1 cellular context compared by ENCODE assay signal in the genomic region with DNA sequence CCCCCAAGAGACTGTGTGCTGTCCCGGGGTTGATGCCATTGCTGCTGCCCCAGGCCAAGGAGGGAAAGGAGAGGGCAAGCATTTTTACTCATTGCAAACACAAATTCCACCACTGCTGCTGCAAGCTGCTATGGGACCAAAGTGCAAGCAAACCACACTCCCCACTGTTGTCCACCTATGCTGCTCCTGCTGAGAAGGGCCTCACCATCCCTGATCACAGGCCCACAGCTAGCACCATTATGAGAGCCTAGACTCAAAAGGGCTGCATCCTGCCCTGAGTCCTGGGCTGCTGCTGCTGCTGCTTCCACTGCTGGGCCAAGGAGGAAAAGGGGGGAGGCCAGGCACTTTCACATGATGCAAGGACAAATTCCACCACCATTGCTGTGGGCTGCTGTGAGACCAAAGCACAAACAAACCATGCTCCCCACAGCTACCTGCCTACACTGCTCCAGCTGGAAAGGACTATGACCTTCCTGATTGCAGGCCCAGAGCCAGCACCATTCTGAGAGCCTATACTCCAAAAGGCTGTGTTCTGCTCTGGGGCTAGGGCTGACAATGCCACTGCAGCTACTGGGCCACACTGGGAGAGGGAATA.
TF ChIP-seq lines count a peak whose summit lies in the region.

No MANE protein-coding gene starts in this region.

TF ChIP-seq in HepG2, 621 proteins besides CTCF, POLR2A, EP300 and RAD21 (continued from another document and continues in another):
- TF ChIP-seq NR3C1 (CRISPR knock-in tag; IDR thresholded peaks at IDR 0.05) (no peak), ZSCAN29 (CRISPR knock-in tag; conservative IDR thresholded peaks at IDR 0.05) (no peak), HNRNPK (IDR thresholded peaks at IDR 0.05; ENCODE audit: low read depth, low read length, poor library complexity, severe bottlenecking) (no peak), ZNF776 (CRISPR knock-in tag; IDR thresholded peaks at IDR 0.05) (no peak), ZKSCAN8 (CRISPR knock-in tag; IDR thresholded peaks at IDR 0.05; ENCODE audit: borderline replicate concordance) (no peak), ZNF350 (CRISPR knock-in tag; IDR thresholded peaks at IDR 0.05; ENCODE audit: borderline replicate concordance, low read depth) (no peak), ZNF317 (CRISPR knock-in tag; IDR thresholded peaks at IDR 0.05) (no peak), FOXK2 (IDR thresholded peaks at IDR 0.05) (no peak), SP4 (CRISPR knock-in tag; IDR thresholded peaks at IDR 0.05) (no peak), KDM6A (CRISPR knock-in tag; IDR thresholded peaks at IDR 0.05; ENCODE audit: low read depth) (peak; percentile 38; the same call in 1 of the 2 replicates), SKI (IDR thresholded peaks at IDR 0.05; ENCODE audit: partially characterized antibody) (no peak), HNF4A (CRISPR knock-in tag; IDR thresholded peaks at IDR 0.05) (peak; percentile 75), ZNF878 (CRISPR knock-in tag; IDR thresholded peaks at IDR 0.05) (no peak), CHCHD3 (CRISPR knock-in tag; IDR thresholded peaks at IDR 0.05) (no peak), ZSCAN31 (CRISPR knock-in tag; IDR thresholded peaks at IDR 0.05; ENCODE audit: low read depth) (no peak), BORCS8-MEF2B (CRISPR knock-in tag; IDR thresholded peaks at IDR 0.05) (no peak), ZNF7 (CRISPR knock-in tag; IDR thresholded peaks at IDR 0.05) (no peak), LCORL (IDR thresholded peaks at IDR 0.05) (no peak), LCORL (CRISPR knock-in tag; IDR thresholded peaks at IDR 0.05) (0 out of 2 replicates have a peak, but pooled peaks have one; percentile 28), ZNF331 (CRISPR knock-in tag; IDR thresholded peaks at IDR 0.05) (0 out of 2 replicates have a peak, but pooled peaks have one; percentile 49), KLF11 (CRISPR knock-in tag; IDR thresholded peaks at IDR 0.05) (no peak), CC2D1A (CRISPR knock-in tag; IDR thresholded peaks at IDR 0.05) (no peak), PHF5A (CRISPR knock-in tag; IDR thresholded peaks at IDR 0.05; ENCODE audit: low read depth, unreplicated experiment) (no peak), HOXA5 (CRISPR knock-in tag; IDR thresholded peaks at IDR 0.05) (no peak), ZNF619 (CRISPR knock-in tag; IDR thresholded peaks at IDR 0.05) (no peak)
- TF ChIP-seq, protein P1, sequence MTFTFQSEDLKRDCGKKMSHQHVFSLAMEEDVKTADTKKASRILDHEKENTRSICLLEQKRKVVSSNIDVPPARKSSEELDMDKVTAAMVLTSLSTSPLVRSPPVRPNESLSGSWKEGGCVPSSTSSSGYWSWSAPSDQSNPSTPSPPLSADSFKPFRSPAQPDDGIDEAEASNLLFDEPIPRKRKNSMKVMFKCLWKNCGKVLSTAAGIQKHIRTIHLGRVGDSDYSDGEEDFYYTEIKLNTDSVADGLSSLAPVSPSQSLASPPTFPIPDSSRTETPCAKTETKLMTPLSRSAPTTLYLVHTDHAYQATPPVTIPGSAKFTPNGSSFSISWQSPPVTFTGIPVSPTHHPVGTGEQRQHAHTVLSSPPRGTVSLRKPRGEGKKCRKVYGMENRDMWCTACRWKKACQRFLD (CRISPR knock-in tag; IDR thresholded peaks at IDR 0.05; ENCODE audit: borderline replicate concordance), result no peak
- TF ChIP-seq, protein P2, sequence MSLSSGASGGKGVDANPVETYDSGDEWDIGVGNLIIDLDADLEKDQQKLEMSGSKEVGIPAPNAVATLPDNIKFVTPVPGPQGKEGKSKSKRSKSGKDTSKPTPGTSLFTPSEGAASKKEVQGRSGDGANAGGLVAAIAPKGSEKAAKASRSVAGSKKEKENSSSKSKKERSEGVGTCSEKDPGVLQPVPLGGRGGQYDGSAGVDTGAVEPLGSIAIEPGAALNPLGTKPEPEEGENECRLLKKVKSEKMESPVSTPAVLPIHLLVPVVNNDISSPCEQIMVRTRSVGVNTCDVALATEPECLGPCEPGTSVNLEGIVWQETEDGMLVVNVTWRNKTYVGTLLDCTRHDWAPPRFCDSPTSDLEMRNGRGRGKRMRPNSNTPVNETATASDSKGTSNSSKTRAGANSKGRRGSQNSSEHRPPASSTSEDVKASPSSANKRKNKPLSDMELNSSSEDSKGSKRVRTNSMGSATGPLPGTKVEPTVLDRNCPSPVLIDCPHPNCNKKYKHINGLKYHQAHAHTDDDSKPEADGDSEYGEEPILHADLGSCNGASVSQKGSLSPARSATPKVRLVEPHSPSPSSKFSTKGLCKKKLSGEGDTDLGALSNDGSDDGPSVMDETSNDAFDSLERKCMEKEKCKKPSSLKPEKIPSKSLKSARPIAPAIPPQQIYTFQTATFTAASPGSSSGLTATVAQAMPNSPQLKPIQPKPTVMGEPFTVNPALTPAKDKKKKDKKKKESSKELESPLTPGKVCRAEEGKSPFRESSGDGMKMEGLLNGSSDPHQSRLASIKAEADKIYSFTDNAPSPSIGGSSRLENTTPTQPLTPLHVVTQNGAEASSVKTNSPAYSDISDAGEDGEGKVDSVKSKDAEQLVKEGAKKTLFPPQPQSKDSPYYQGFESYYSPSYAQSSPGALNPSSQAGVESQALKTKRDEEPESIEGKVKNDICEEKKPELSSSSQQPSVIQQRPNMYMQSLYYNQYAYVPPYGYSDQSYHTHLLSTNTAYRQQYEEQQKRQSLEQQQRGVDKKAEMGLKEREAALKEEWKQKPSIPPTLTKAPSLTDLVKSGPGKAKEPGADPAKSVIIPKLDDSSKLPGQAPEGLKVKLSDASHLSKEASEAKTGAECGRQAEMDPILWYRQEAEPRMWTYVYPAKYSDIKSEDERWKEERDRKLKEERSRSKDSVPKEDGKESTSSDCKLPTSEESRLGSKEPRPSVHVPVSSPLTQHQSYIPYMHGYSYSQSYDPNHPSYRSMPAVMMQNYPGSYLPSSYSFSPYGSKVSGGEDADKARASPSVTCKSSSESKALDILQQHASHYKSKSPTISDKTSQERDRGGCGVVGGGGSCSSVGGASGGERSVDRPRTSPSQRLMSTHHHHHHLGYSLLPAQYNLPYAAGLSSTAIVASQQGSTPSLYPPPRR (CRISPR knock-in tag; IDR thresholded peaks at IDR 0.05; ENCODE audit: borderline replicate concordance), result no peak
- TF ChIP-seq, protein P3, sequence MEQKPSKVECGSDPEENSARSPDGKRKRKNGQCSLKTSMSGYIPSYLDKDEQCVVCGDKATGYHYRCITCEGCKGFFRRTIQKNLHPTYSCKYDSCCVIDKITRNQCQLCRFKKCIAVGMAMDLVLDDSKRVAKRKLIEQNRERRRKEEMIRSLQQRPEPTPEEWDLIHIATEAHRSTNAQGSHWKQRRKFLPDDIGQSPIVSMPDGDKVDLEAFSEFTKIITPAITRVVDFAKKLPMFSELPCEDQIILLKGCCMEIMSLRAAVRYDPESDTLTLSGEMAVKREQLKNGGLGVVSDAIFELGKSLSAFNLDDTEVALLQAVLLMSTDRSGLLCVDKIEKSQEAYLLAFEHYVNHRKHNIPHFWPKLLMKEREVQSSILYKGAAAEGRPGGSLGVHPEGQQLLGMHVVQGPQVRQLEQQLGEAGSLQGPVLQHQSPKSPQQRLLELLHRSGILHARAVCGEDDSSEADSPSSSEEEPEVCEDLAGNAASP (CRISPR knock-in tag; IDR thresholded peaks at IDR 0.05; ENCODE audit: borderline replicate concordance), result no peak
- TF ChIP-seq, protein P4, sequence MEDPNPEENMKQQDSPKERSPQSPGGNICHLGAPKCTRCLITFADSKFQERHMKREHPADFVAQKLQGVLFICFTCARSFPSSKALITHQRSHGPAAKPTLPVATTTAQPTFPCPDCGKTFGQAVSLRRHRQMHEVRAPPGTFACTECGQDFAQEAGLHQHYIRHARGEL (CRISPR knock-in tag; IDR thresholded peaks at IDR 0.05), result no peak
- TF ChIP-seq, protein P5, sequence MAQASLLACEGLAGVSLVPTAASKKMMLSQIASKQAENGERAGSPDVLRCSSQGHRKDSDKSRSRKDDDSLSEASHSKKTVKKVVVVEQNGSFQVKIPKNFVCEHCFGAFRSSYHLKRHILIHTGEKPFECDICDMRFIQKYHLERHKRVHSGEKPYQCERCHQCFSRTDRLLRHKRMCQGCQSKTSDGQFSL (CRISPR knock-in tag; IDR thresholded peaks at IDR 0.05), result no peak
- TF ChIP-seq, protein P6, sequence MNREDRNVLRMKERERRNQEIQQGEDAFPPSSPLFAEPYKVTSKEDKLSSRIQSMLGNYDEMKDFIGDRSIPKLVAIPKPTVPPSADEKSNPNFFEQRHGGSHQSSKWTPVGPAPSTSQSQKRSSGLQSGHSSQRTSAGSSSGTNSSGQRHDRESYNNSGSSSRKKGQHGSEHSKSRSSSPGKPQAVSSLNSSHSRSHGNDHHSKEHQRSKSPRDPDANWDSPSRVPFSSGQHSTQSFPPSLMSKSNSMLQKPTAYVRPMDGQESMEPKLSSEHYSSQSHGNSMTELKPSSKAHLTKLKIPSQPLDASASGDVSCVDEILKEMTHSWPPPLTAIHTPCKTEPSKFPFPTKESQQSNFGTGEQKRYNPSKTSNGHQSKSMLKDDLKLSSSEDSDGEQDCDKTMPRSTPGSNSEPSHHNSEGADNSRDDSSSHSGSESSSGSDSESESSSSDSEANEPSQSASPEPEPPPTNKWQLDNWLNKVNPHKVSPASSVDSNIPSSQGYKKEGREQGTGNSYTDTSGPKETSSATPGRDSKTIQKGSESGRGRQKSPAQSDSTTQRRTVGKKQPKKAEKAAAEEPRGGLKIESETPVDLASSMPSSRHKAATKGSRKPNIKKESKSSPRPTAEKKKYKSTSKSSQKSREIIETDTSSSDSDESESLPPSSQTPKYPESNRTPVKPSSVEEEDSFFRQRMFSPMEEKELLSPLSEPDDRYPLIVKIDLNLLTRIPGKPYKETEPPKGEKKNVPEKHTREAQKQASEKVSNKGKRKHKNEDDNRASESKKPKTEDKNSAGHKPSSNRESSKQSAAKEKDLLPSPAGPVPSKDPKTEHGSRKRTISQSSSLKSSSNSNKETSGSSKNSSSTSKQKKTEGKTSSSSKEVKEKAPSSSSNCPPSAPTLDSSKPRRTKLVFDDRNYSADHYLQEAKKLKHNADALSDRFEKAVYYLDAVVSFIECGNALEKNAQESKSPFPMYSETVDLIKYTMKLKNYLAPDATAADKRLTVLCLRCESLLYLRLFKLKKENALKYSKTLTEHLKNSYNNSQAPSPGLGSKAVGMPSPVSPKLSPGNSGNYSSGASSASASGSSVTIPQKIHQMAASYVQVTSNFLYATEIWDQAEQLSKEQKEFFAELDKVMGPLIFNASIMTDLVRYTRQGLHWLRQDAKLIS (CRISPR knock-in tag; IDR thresholded peaks at IDR 0.05), result no peak
- TF ChIP-seq, protein P7, sequence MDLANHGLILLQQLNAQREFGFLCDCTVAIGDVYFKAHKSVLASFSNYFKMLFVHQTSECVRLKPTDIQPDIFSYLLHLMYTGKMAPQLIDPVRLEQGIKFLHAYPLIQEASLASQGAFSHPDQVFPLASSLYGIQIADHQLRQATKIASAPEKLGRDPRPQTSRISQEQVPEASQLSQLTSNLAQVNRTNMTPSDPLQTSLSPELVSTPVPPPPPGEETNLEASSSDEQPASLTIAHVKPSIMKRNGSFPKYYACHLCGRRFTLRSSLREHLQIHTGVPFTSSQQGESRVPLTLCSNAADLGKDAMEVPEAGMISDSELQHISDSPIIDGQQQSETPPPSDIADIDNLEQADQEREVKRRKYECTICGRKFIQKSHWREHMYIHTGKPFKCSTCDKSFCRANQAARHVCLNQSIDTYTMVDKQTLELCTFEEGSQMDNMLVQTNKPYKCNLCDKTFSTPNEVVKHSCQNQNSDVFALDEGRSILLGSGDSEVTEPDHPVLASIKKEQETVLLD (CRISPR knock-in tag; IDR thresholded peaks at IDR 0.05; ENCODE audit: low read depth), result no peak
- TF ChIP-seq, protein P8, sequence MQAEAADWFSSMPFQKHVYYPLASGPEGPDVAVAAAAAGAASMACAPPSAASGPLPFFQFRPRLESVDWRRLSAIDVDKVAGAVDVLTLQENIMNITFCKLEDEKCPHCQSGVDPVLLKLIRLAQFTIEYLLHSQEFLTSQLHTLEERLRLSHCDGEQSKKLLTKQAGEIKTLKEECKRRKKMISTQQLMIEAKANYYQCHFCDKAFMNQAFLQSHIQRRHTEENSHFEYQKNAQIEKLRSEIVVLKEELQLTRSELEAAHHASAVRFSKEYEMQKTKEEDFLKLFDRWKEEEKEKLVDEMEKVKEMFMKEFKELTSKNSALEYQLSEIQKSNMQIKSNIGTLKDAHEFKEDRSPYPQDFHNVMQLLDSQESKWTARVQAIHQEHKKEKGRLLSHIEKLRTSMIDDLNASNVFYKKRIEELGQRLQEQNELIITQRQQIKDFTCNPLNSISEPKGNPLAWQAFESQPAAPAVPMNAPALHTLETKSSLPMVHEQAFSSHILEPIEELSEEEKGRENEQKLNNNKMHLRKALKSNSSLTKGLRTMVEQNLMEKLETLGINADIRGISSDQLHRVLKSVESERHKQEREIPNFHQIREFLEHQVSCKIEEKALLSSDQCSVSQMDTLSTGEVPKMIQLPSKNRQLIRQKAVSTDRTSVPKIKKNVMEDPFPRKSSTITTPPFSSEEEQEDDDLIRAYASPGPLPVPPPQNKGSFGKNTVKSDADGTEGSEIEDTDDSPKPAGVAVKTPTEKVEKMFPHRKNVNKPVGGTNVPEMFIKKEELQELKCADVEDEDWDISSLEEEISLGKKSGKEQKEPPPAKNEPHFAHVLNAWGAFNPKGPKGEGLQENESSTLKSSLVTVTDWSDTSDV (CRISPR knock-in tag; IDR thresholded peaks at IDR 0.05), result no peak
- TF ChIP-seq, protein P9, sequence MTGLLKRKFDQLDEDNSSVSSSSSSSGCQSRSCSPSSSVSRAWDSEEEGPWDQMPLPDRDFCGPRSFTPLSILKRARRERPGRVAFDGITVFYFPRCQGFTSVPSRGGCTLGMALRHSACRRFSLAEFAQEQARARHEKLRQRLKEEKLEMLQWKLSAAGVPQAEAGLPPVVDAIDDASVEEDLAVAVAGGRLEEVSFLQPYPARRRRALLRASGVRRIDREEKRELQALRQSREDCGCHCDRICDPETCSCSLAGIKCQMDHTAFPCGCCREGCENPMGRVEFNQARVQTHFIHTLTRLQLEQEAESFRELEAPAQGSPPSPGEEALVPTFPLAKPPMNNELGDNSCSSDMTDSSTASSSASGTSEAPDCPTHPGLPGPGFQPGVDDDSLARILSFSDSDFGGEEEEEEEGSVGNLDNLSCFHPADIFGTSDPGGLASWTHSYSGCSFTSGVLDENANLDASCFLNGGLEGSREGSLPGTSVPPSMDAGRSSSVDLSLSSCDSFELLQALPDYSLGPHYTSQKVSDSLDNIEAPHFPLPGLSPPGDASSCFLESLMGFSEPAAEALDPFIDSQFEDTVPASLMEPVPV (CRISPR knock-in tag; IDR thresholded peaks at IDR 0.05), result no peak
- TF ChIP-seq, protein P10, sequence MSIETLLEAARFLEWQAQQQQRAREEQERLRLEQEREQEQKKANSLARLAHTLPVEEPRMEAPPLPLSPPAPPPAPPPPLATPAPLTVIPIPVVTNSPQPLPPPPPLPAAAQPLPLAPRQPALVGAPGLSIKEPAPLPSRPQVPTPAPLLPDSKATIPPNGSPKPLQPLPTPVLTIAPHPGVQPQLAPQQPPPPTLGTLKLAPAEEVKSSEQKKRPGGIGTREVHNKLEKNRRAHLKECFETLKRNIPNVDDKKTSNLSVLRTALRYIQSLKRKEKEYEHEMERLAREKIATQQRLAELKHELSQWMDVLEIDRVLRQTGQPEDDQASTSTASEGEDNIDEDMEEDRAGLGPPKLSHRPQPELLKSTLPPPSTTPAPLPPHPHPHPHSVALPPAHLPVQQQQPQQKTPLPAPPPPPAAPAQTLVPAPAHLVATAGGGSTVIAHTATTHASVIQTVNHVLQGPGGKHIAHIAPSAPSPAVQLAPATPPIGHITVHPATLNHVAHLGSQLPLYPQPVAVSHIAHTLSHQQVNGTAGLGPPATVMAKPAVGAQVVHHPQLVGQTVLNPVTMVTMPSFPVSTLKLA (IDR thresholded peaks at IDR 0.05), result no peak
- TF ChIP-seq, protein P11, sequence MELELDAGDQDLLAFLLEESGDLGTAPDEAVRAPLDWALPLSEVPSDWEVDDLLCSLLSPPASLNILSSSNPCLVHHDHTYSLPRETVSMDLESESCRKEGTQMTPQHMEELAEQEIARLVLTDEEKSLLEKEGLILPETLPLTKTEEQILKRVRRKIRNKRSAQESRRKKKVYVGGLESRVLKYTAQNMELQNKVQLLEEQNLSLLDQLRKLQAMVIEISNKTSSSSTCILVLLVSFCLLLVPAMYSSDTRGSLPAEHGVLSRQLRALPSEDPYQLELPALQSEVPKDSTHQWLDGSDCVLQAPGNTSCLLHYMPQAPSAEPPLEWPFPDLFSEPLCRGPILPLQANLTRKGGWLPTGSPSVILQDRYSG (CRISPR knock-in tag; IDR thresholded peaks at IDR 0.05), result no peak
